In the genomic region with DNA sequence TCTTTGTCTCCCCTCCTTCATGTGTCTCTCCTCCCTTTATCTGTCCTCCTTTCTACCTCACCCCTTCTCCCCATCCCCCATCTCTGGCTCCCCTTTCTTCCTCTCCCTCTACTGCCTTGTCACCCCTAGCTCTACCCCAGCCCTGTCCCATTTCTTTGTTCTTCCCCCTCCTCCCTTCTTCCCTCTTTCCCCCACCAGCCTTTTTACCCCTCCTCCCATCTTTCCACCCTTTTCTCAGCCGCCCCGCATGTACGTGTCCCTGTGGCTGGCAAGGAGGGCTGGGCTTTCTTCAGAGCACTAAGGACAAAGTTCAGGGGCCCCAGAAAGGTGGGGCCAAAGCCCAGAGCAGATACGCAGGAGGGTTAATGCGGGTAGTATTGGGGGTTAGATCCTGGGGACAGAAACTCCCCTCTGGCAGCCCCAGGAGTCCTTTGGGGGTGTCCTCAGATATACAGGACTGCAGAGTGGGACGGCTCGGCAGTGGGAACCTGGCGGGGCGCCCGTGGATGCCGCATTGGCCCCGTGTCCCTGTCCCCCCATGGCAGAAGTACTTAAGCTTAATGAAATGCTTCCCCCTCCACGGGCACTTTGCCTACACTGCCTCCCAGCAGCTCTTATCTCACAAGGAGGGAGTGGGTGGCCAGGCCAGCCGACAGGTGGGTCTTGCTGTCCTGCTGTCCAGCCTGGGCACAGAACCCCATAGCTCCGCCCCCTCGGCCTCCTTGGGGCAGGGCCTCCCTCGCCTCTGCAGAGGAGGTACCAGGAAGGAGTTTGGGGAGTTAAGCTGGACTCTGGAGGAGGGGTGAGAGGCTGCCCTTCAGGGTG, we compare ENCODE assay signal across 9 cellular contexts. TPM values are rescaled to one million over a fixed set of nuclear protein-coding genes. Genes with fewer than 3 reads are reported as not detected.
DNase-seq lines count a peak whose midpoint lies in the region; ATAC-seq and TF ChIP-seq lines count a peak whose summit lies in the region.
"Had no signal": no experiment of that assay in that cellular context is flagged by ENCODE, and none has a peak within 500 bp of the region (broad histone marks: within the 10 kb centered on the region; RNA-seq: fewer than 3 reads in every experiment).

No MANE protein-coding gene starts in this region.

- no peaks in the 10 kb centered on the region for H3K27me3 ChIP-seq in dorsolateral prefrontal cortex
- H3K27me3 ChIP-seq in naive thymus-derived CD4-positive, alpha-beta T cell (ENCODE audit: control insufficient read depth in 2 of 2, insufficient read depth in 2 of 2, low read length in 2 of 2): no peaks in the 10 kb centered on the region
- no peaks in the 10 kb centered on the region for H3K27me3 ChIP-seq in uterus

- peaks cover 37 to 69% of the 10 kb centered on the region in 2 donors for H3K4me1 ChIP-seq in naive thymus-derived CD4-positive, alpha-beta T cell (ENCODE audit: control insufficient read depth in 2 of 2, insufficient read depth in 2 of 2, low read length in 2 of 2)
- peaks cover 12 to 47% of the 10 kb centered on the region in 2 donors for H3K4me1 ChIP-seq in uterus

- CTCF ChIA-PET in naive thymus-derived CD4-positive, alpha-beta T cell (lab: Charles Lee): interaction anchor here (0.6 to 6.3 kb wide), 3 partner anchors 36 to 47 kb away, joined by 3 to 88 read pairs (median 4); no protein-coding TSS in a partner anchor

- H3K36me3 Mint-ChIP-seq in naive thymus-derived CD4-positive, alpha-beta T cell: peaks cover 0 to 9% (median 3%) of the 10 kb centered on the region in 5 donors

- no peaks in the 10 kb centered on the region for H3K9me3 ChIP-seq in naive thymus-derived CD4-positive, alpha-beta T cell (ENCODE audit: control insufficient read depth in 2 of 3, low read length in 3 of 3)
- no peaks in the 10 kb centered on the region for H3K9me3 ChIP-seq in uterus

- H3K4me3 ChIP-seq in dorsolateral prefrontal cortex (peak overlapping the region; percentile 29 to 71 (median 52)), uterus (peak overlapping the region in 1 of 2 donors; percentile 17)
- H3K4me3 ChIP-seq in naive thymus-derived CD4-positive, alpha-beta T cell (ENCODE audit: low read length): no peak overlapping the region

- intact Hi-C loops in Right ventricle myocardium inferior (cut with DNase I) (loop anchor here (5.0 kb wide), 1 partner anchor 34 kb away; no protein-coding TSS in a partner anchor), cardiac septum (cut with DNase I) (loop anchor here (1.0 kb wide), 1 partner anchor 28 kb away; no protein-coding TSS in a partner anchor), dorsolateral prefrontal cortex (cut with DNase I) (no loop called here), uterus (cut with DNase I; ENCODE audit: low total_unique reads) (loop anchor here (10.0 kb wide), 1 partner anchor 56 kb away; the partner anchor contains the start of gene CSF3)
- intact Hi-C loops in naive thymus-derived CD4-positive, alpha-beta T cell (cut with micrococcal nuclease): no loop called here

- H3K4me3 Mint-ChIP-seq in naive thymus-derived CD4-positive, alpha-beta T cell: peak overlapping the region in 8 of 10 donors; percentile 9 to 94 (median 54)

- TF ChIP-seq CTCF in dorsolateral prefrontal cortex (IDR thresholded peaks at IDR 0.05 in 54 of 56, conservative IDR thresholded peaks at IDR 0.05 in 2 of 56; ENCODE audit: low read depth in 1 of 56, partially characterized antibody in 56 of 56) (no peak), uterus (IDR thresholded peaks at IDR 0.05) (no peak)

- peak overlapping the region; percentile 93 to 100 (median 100) for H3K27ac ChIP-seq in dorsolateral prefrontal cortex
- H3K27ac ChIP-seq in naive thymus-derived CD4-positive, alpha-beta T cell (ENCODE audit: low read depth, low read length): peak overlapping the region; percentile 75
- peak overlapping the region; percentile 98 for H3K27ac ChIP-seq in uterus

- no peak for ATAC-seq in Right ventricle myocardium inferior
- ATAC-seq in naive thymus-derived CD4-positive, alpha-beta T cell: no peak

- H3K27me3 Mint-ChIP-seq in naive thymus-derived CD4-positive, alpha-beta T cell: no peaks in the 10 kb centered on the region

- POLR2A ChIA-PET in naive thymus-derived CD4-positive, alpha-beta T cell (lab: Charles Lee): interaction anchor here (0.7 to 3.6 kb wide), 5 partner anchors 8 to 1144 kb away, joined by 3 to 25 read pairs (median 3); partner anchors contain the start of genes NR1D1 and THRA

- H3K4me1 Mint-ChIP-seq in naive thymus-derived CD4-positive, alpha-beta T cell: peaks cover 35 to 91% (median 67%) of the 10 kb centered on the region in 7 donors

- peaks cover 0 to 8% (median 0%) of the 10 kb centered on the region in 3 experiments for H3K36me3 ChIP-seq in naive thymus-derived CD4-positive, alpha-beta T cell (ENCODE audit: control insufficient read depth in 2 of 3, insufficient read depth in 3 of 3, low read length in 3 of 3)
- no peaks in the 10 kb centered on the region for H3K36me3 ChIP-seq in uterus

- H3K9me3 Mint-ChIP-seq in naive thymus-derived CD4-positive, alpha-beta T cell: no peaks in the 10 kb centered on the region

- peak; percentile 22 to 38 for TF ChIP-seq POLR2A in uterus (IDR thresholded peaks at IDR 0.05)

- DNase-seq in Right ventricle myocardium inferior (ENCODE audit: missing footprints) (peak; percentile 86), cardiac septum (ENCODE audit: low spot score) (no peak), dorsolateral prefrontal cortex (peak in 5 of 10 donors; percentile 68 to 81 (median 72)), uterus (peak; percentile 76 to 80), NCI-H82 treated with DMSO at 0.1 percent for 48 hours (lab: John Stamatoyannopoulos, UW; ENCODE audit: unreplicated experiment) (no peak), T-helper 9 cell (no peak), iPS-NIHi7 (ENCODE audit: extremely low spot score) (no peak)
- DNase-seq in naive thymus-derived CD4-positive, alpha-beta T cell: peak in 1 of 9 donors; percentile 10

- H3K27ac Mint-ChIP-seq in naive thymus-derived CD4-positive, alpha-beta T cell: peak overlapping the region in 7 of 9 donors; percentile 23 to 96 (median 94)

RNA-seq across cellular contexts. Expression of gene THRA, which starts 8.3 kb away (rescaled TPM):
- 88.3 TPM for total RNA-seq in Right ventricle myocardium inferior
- 66.8 TPM for total RNA-seq in cardiac septum
- 100 to 1,000 TPM; 178 to 301 (median 231) TPM for total RNA-seq in dorsolateral prefrontal cortex
- total RNA-seq in naive thymus-derived CD4-positive, alpha-beta T cell: 10 to 100 TPM in 4 of 5 experiments, 1 to 10 TPM in 1; 3.2 to 55.9 (median 48.4) TPM
- 10 to 100 TPM; 17.7 to 26.2 TPM for polyA plus RNA-seq in naive thymus-derived CD4-positive, alpha-beta T cell
- 100 to 1,000 TPM in 1 of 4 donors, 10 to 100 TPM in 3; 19.7 to 124 (median 63.1) TPM for total RNA-seq in uterus

RNA-seq across cellular contexts. Expression of gene MED24, which starts 16.9 kb away (rescaled TPM):
- total RNA-seq in Right ventricle myocardium inferior (53.9 TPM), cardiac septum (56.4 TPM), dorsolateral prefrontal cortex (100 to 1,000 TPM in 59 of 120 experiments, 10 to 100 TPM in 61; 59.5 to 156 (median 99.1) TPM), uterus (100 to 1,000 TPM in 1 of 4 donors, 10 to 100 TPM in 3; 17.6 to 111 (median 44.7) TPM)
- 100 to 1,000 TPM in 1 of 5 experiments, 10 to 100 TPM in 4; 82.9 to 103 (median 91.4) TPM for total RNA-seq in naive thymus-derived CD4-positive, alpha-beta T cell
- polyA plus RNA-seq in naive thymus-derived CD4-positive, alpha-beta T cell: 10 to 100 TPM; 46.7 to 62.7 TPM

RNA-seq across cellular contexts. Expression of gene NR1D1, which starts 29.3 kb away (rescaled TPM):
- total RNA-seq in Right ventricle myocardium inferior (24.9 TPM), cardiac septum (25.8 TPM), dorsolateral prefrontal cortex (10 to 100 TPM; 26.9 to 97.0 (median 62.1) TPM), uterus (10 to 100 TPM in 1 of 4 donors, 1 to 10 TPM in 3; 2.0 to 92.1 (median 4.7) TPM)
- total RNA-seq in naive thymus-derived CD4-positive, alpha-beta T cell: 10 to 100 TPM in 4 of 5 experiments, 1 to 10 TPM in 1; 3.6 to 34.2 (median 17.3) TPM
- polyA plus RNA-seq in naive thymus-derived CD4-positive, alpha-beta T cell: 10 to 100 TPM in 1 of 2 donors, 1 to 10 TPM in 1; 4.7 to 11.2 TPM

RNA-seq across cellular contexts. Expression of gene MSL1, which starts 50.7 kb away (rescaled TPM):
- total RNA-seq in Right ventricle myocardium inferior: 51.4 TPM
- total RNA-seq in cardiac septum: 53.7 TPM
- total RNA-seq in dorsolateral prefrontal cortex: 100 to 1,000 TPM in 116 of 120 experiments, 10 to 100 TPM in 4; 87.8 to 143 (median 120) TPM
- total RNA-seq in naive thymus-derived CD4-positive, alpha-beta T cell: 100 to 1,000 TPM in 4 of 5 experiments, 10 to 100 TPM in 1; 97.0 to 145 (median 113) TPM
- 10 to 100 TPM in 1 of 2 donors, 1 to 10 TPM in 1; 8.0 to 11.3 TPM for polyA plus RNA-seq in naive thymus-derived CD4-positive, alpha-beta T cell
- total RNA-seq in uterus: 100 to 1,000 TPM in 1 of 4 donors, 10 to 100 TPM in 3; 51.0 to 151 (median 77.6) TPM

RNA-seq across cellular contexts. Expression of gene CSF3, which starts 55.9 kb away (rescaled TPM):
- total RNA-seq in Right ventricle myocardium inferior (not detected), cardiac septum (not detected), dorsolateral prefrontal cortex (100 to 1,000 TPM in 1 of 120 experiments, 10 to 100 TPM in 8, 1 to 10 TPM in 30, under 1 TPM in 25, not detected in 56; 0.30 to 105 (median 1.8) TPM), uterus (1 to 10 TPM in 1 of 4 donors, under 1 TPM in 1, not detected in 2; 0.29 to 5.0 TPM)
- not detected for total RNA-seq in naive thymus-derived CD4-positive, alpha-beta T cell
- polyA plus RNA-seq in naive thymus-derived CD4-positive, alpha-beta T cell: not detected
- total RNA-seq: kidney epithelial cell had no signal

Comparison
In these comparisons a context has a peak if more than half of its experiments do, and no peak if none do; other contexts are left out.
1. DNase-seq: peak in Right ventricle myocardium inferior (single experiment) and uterus (2 of 2); none in cardiac septum (single experiment), NCI-H82 treated with DMSO at 0.1 percent for 48 hours (single experiment), T-helper 9 cell (single experiment) and iPS-NIHi7 (single experiment).
2. intact Hi-C loops: an anchor here in Right ventricle myocardium inferior (5.0 kb wide), cardiac septum (1.0 kb wide) and uterus (10.0 kb wide); none called in dorsolateral prefrontal cortex and naive thymus-derived CD4-positive, alpha-beta T cell.
3. Peak in every context shown above with its lines, with median percentiles within 50 percentile points of each other: H3K27ac ChIP-seq.